18 cellular contexts compared by ENCODE assay signal in genomic region chr5:141864371-141865370, GRCh38. TPM values are rescaled to one million over a fixed set of nuclear protein-coding genes. Genes with fewer than 3 reads are reported as not detected.
DNase-seq lines count a peak whose midpoint lies in the region; ATAC-seq and TF ChIP-seq lines count a peak whose summit lies in the region.
"Had no signal": no experiment of that assay in that cellular context is flagged by ENCODE, and none has a peak within 500 bp of the region (broad histone marks: within the 10 kb centered on the region; RNA-seq: fewer than 3 reads in every experiment).

No MANE protein-coding gene starts in this region.

- intact Hi-C loops in OCI-LY7 (cut with micrococcal nuclease; ENCODE audit: unreplicated experiment) (no loop called here), right cardiac atrium (cut with DNase I) (no loop called here)

- H3K4me1 ChIP-seq in OCI-LY7 (ENCODE audit: insufficient read depth, low read length, poor library complexity, severe bottlenecking) = peaks cover 6% of the 10 kb centered on the region
- peaks cover 3% of the 10 kb centered on the region for H3K4me1 ChIP-seq in right cardiac atrium (ENCODE audit: control insufficient read depth, insufficient read depth, low read length)

- H3K4me3 ChIP-seq in OCI-LY7 (ENCODE audit: low read depth, low read length, poor library complexity, severe bottlenecking) (no peak overlapping the region), right cardiac atrium (ENCODE audit: low read length) (no peak overlapping the region)
- H3K4me3 ChIP-seq: BLaER1, tibial artery had no signal

- no peak overlapping the region for H3K27ac ChIP-seq in OCI-LY7 (ENCODE audit: low read depth, low read length, poor library complexity, severe bottlenecking)
- peak overlapping the region; percentile 86 for H3K27ac ChIP-seq in epithelial cell of prostate
- peak overlapping the region; percentile 85 for H3K27ac ChIP-seq in temporal lobe (ENCODE audit: low read depth, low read length)
- H3K27ac ChIP-seq in right cardiac atrium (ENCODE audit: low read length) = no peak overlapping the region
- H3K27ac ChIP-seq in caudate nucleus (ENCODE audit: low read depth, low read length) = no peak overlapping the region
- H3K27ac ChIP-seq: BLaER1, tibial artery had no signal

- BruUV-seq in OCI-LY7 (replicated peaks; lab: Mats Ljungman, UMichigan) = no TSS peak

- no peaks in the 10 kb centered on the region for H3K27me3 ChIP-seq in right cardiac atrium (ENCODE audit: control insufficient read depth, insufficient read depth)
- H3K27me3 ChIP-seq: tibial artery had no signal

- POLR2A ChIA-PET in OCI-LY7 (lab: Charles Lee) = no interaction called here

- TF ChIP-seq CTCF in OCI-LY7 (conservative IDR thresholded peaks at IDR 0.05; ENCODE audit: low read length) = no peak

- no peaks in the 10 kb centered on the region for H3K9me2 ChIP-seq in OCI-LY7 (ENCODE audit: insufficient read depth, low read length)

- no peaks in the 10 kb centered on the region for H3K79me2 ChIP-seq in OCI-LY7 (ENCODE audit: insufficient read depth, low read depth, low read length)

- no peaks in the 10 kb centered on the region for H3K9me3 ChIP-seq in OCI-LY7 (ENCODE audit: low read length)
- no peaks in the 10 kb centered on the region for H3K9me3 ChIP-seq in right cardiac atrium (ENCODE audit: control insufficient read depth, low read length)
- H3K9me3 ChIP-seq: BLaER1, tibial artery had no signal

- DNase-seq in NCI-H146 (lab: John Stamatoyannopoulos, UW) (peak; percentile 40), NCI-H146 treated with DMSO at 0.1 percent for 48 hours (lab: John Stamatoyannopoulos, UW; ENCODE audit: unreplicated experiment) (no peak), OCI-LY7 (ENCODE audit: low spot score) (peak; percentile 43), epithelial cell of prostate (ENCODE audit: low read depth, low spot score) (no peak), right cardiac atrium (no peak), amygdala (lab: John Stamatoyannopoulos, UW) (no peak), caudate nucleus (lab: John Stamatoyannopoulos, UW) (no peak)
- DNase-seq: activated gamma-delta T cell treated with Interleukin-2 at 50 U/mL for 16 hours, amniotic stem cell, GOT3, left ventricle myocardium superior, NCI-H1436 treated with DMSO at 0.1 percent for 48 hours, NCI-H226, T-helper 1 cell, tibial artery had no signal

- H4K20me1 ChIP-seq in OCI-LY7 (ENCODE audit: insufficient read depth, low read length) = no peaks in the 10 kb centered on the region
- H4K20me1 ChIP-seq: BLaER1 had no signal

- CTCF ChIA-PET in OCI-LY7 (lab: Charles Lee; ENCODE audit: unreplicated experiment) = no interaction called here

- no peak for ATAC-seq in right cardiac atrium
- ATAC-seq: left ventricle myocardium superior, Right ventricle myocardium inferior had no signal

- H3K4me2 ChIP-seq in OCI-LY7 (ENCODE audit: low read length) = no peak overlapping the region
- H3K4me2 ChIP-seq: BLaER1 had no signal

- no peaks in the 10 kb centered on the region for H3K36me3 ChIP-seq in OCI-LY7 (ENCODE audit: insufficient read depth, low read length)
- H3K36me3 ChIP-seq: BLaER1 had no signal

- no peak overlapping the region for H2AFZ ChIP-seq in OCI-LY7 (ENCODE audit: low read length)

- 79% methylated on average over 24 of the region's 24 CpGs for WGBS in right cardiac atrium

RNA-seq across cellular contexts. Expression of gene PCDH1, which starts 13.5 kb away (rescaled TPM):
- total RNA-seq in OCI-LY7 (2014; rRNA removed; shearing (Covaris generic)) = not detected in 2 replicates
- total RNA-seq in OCI-LY7 (2022) (0.41 TPM in 1 of 2 replicates, not detected in the other), temporal lobe (49.2 TPM), right cardiac atrium (10 to 100 TPM in 2 of 4 donors, 1 to 10 TPM in 2; 7.2 to 21.3 (median 12.2) TPM)
- 9.2 TPM for polyA plus RNA-seq in right cardiac atrium

RNA-seq across cellular contexts. Expression of gene DELE1, which starts 59.0 kb away (rescaled TPM):
- 67.9 and 81.2 TPM in 2 replicates for total RNA-seq in OCI-LY7 (2014; rRNA removed; shearing (Covaris generic))
- 78.5 and 89.4 TPM in 2 replicates for total RNA-seq in OCI-LY7 (2022)
- total RNA-seq in temporal lobe = 34.4 TPM
- total RNA-seq in right cardiac atrium = 100 to 1,000 TPM in 2 of 4 donors, 10 to 100 TPM in 2; 82.6 to 109 (median 99.2) TPM
- polyA plus RNA-seq in right cardiac atrium = 62.0 TPM

Comparison
In these comparisons a context has a peak if more than half of its experiments do, and no peak if none do; other contexts are left out.
1. DNase-seq: peak in NCI-H146 (single experiment) and OCI-LY7 (single experiment); none in NCI-H146 treated with DMSO at 0.1 percent for 48 hours (single experiment), epithelial cell of prostate (single experiment), right cardiac atrium (0 of 3), amygdala (0 of 56) and caudate nucleus (0 of 61).
2. H3K27ac ChIP-seq: peak in epithelial cell of prostate (single experiment) and temporal lobe (single experiment); none in OCI-LY7 (single experiment), right cardiac atrium (single experiment) and caudate nucleus (single experiment).
3. RNA of gene PCDH1, which starts 13.5 kb away (total RNA-seq): 49.2 TPM in temporal lobe (single experiment) and 7.2 to 21.3 TPM in right cardiac atrium; 0.41 TPM in OCI-LY7; every median in the first group is over 4 times any median in the second.